Comparison of ENCODE assay signal across 8 cellular contexts in genomic region chr15:58933311-58934113, GRCh38. TPM values are rescaled to one million over a fixed set of nuclear protein-coding genes. Genes with fewer than 3 reads are reported as not detected.
DNase-seq lines count a peak whose midpoint lies in the region; ATAC-seq, FAIRE-seq and TF ChIP-seq lines count a peak whose summit lies in the region.

TSS of gene SLTM (minus strand) at chr15:58933679. CDS start at chr15:58933565, 114 bp downstream.

- H3K4me3 ChIP-seq in AG09309 (ENCODE audit: control insufficient read depth, low read depth, low read length) (peak within 1 kb of the TSS; percentile 69), bronchial epithelial cell (ENCODE audit: low read depth, low read length) (peak within 1 kb of the TSS; percentile 91), spleen (peak within 1 kb of the TSS; percentile 56 to 94 (median 70))

- TF ChIP-seq POLR2A in GM18951 (IDR thresholded peaks at IDR 0.05; ENCODE audit: extremely low read depth, insufficient read depth, insufficient read length) (peak; percentile 99), spleen (IDR thresholded peaks at IDR 0.05) (peak; percentile 42 to 93 (median 87))

- peaks cover 4% of the 10 kb centered on the region for H3K36me3 ChIP-seq in bronchial epithelial cell (ENCODE audit: control insufficient read depth, insufficient read depth, low read length)
- H3K36me3 ChIP-seq in spleen, result peaks cover 0 to 22% (median 12%) of the 10 kb centered on the region in 6 donors

- DNase-seq in AG09309 (ENCODE audit: low read depth) (peak; percentile 84), NCI-H226 (peak; percentile 94), WTC11 (ENCODE audit: low spot score) (peak; percentile 93), bronchial epithelial cell (ENCODE audit: low read depth) (peak; percentile 88), inferior parietal cortex (ENCODE audit: extremely low spot score) (peak; percentile 84), spleen (peak; percentile 98)

- POLR2A ChIA-PET in WTC11 (lab: Charles Lee), result no interaction called here

- H3K27ac ChIP-seq in spleen, result peak within 1 kb of the TSS; percentile 96 to 100 (median 100)

- H3K27me3 Mint-ChIP-seq in WTC11 (ENCODE audit: low read depth), result no peaks in the 10 kb centered on the region

- peak; percentile 91 for ATAC-seq in HG03175 (IDR thresholded peaks at IDR 0.05; ENCODE audit: unreplicated experiment)
- ATAC-seq in WTC11, result peak; percentile 95

- TF ChIP-seq CTCF in AG09309 (IDR thresholded peaks at IDR 0.05; ENCODE audit: control insufficient read depth, insufficient read depth, low read depth, low read length, missing control alignments), result no peak
- no peak for TF ChIP-seq CTCF in WTC11 (IDR thresholded peaks at IDR 0.05)
- peak; percentile 20 for TF ChIP-seq CTCF in bronchial epithelial cell (IDR thresholded peaks at IDR 0.05; ENCODE audit: insufficient read depth, low read length, severe bottlenecking)
- peak in 8 of 11 experiments; percentile 29 to 62 (median 48) for TF ChIP-seq CTCF in spleen (IDR thresholded peaks at IDR 0.05 in 8 of 11, conservative IDR thresholded peaks at IDR 0.05 in 3 of 11)

- CTCF ChIA-PET in WTC11 (lab: Charles Lee), result no interaction called here

- peaks cover 21% of the 10 kb centered on the region for H3K36me3 Mint-ChIP-seq in WTC11

- in situ Hi-C loops in GM18951 (cut with MboI; ENCODE audit: low sequenced_read_pairs, unreplicated experiment), result no loop called here

- H3K9me3 ChIP-seq in spleen, result no peaks in the 10 kb centered on the region

- no peaks in the 10 kb centered on the region for H3K9me3 Mint-ChIP-seq in WTC11

- H3K27me3 ChIP-seq in bronchial epithelial cell (ENCODE audit: control insufficient read depth, insufficient read depth, low read length) (no peaks in the 10 kb centered on the region), spleen (replicated peaks in 1 of 7) (no peaks in the 10 kb centered on the region)

- peak within 1 kb of the TSS; percentile 100 for H3K27ac Mint-ChIP-seq in WTC11

- H3K4me1 Mint-ChIP-seq in WTC11, result peaks cover 28% of the 10 kb centered on the region

- H3K4me1 ChIP-seq in spleen, result peaks cover 5 to 52% (median 36%) of the 10 kb centered on the region in 6 donors

- no peak for FAIRE-seq in bronchial epithelial cell (lab: Jason Lieb, UNC)

- H3K4me3 Mint-ChIP-seq in WTC11, result peak within 1 kb of the TSS; percentile 97

- WGBS in spleen, 5 donors, result 0 to 1% (median 0%) methylated on average over 21 to 98 of the region's 98 CpGs

- intact Hi-C loops in spleen (cut with DNase I; ENCODE audit: low total_unique reads), result loop anchor here (10.0 kb wide), 1 partner anchor 159 kb away; the partner anchor contains the start of gene MINDY2

TF ChIP-seq in WTC11, 78 proteins besides CTCF, POLR2A, EP300 and RAD21 (continues in another document):
- TF ChIP-seq MAX (CRISPR knock-in tag; IDR thresholded peaks at IDR 0.05), result peak; percentile 63
- peak; percentile 80; the same call in 1 of the 2 replicates for TF ChIP-seq NR3C1 (CRISPR knock-in tag; conservative IDR thresholded peaks at IDR 0.05; ENCODE audit: low read depth)
- no peak for TF ChIP-seq USF1 (CRISPR knock-in tag; IDR thresholded peaks at IDR 0.05)
- TF ChIP-seq FOXJ3 (CRISPR knock-in tag; IDR thresholded peaks at IDR 0.05; ENCODE audit: borderline replicate concordance), result no peak
- TF ChIP-seq, protein P1, sequence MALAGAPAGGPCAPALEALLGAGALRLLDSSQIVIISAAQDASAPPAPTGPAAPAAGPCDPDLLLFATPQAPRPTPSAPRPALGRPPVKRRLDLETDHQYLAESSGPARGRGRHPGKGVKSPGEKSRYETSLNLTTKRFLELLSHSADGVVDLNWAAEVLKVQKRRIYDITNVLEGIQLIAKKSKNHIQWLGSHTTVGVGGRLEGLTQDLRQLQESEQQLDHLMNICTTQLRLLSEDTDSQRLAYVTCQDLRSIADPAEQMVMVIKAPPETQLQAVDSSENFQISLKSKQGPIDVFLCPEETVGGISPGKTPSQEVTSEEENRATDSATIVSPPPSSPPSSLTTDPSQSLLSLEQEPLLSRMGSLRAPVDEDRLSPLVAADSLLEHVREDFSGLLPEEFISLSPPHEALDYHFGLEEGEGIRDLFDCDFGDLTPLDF (CRISPR knock-in tag; IDR thresholded peaks at IDR 0.05), result no peak
- TF ChIP-seq TCF7 (CRISPR knock-in tag; IDR thresholded peaks at IDR 0.05; ENCODE audit: low read depth), result no peak
- no peak for TF ChIP-seq SOX15 (CRISPR knock-in tag; IDR thresholded peaks at IDR 0.05)
- TF ChIP-seq ZNF317 (CRISPR knock-in tag; IDR thresholded peaks at IDR 0.05; ENCODE audit: borderline replicate concordance, low read depth), result no peak; the same call in 1 of the 2 replicates
- peak; percentile 77 for TF ChIP-seq FOXP4 (CRISPR knock-in tag; IDR thresholded peaks at IDR 0.05)
- peak; percentile 90 for TF ChIP-seq MYBL2 (CRISPR knock-in tag; IDR thresholded peaks at IDR 0.05)
- TF ChIP-seq E2F5 (CRISPR knock-in tag; IDR thresholded peaks at IDR 0.05), result 0 out of 2 replicates have a peak, but pooled peaks have one; percentile 36
- no peak for TF ChIP-seq ATF1 (CRISPR knock-in tag; IDR thresholded peaks at IDR 0.05)
- no peak for TF ChIP-seq ZNF219 (CRISPR knock-in tag; IDR thresholded peaks at IDR 0.05; ENCODE audit: borderline replicate concordance)
- no peak for TF ChIP-seq ZNF121 (CRISPR knock-in tag; IDR thresholded peaks at IDR 0.05)
- no peak for TF ChIP-seq GRHL2 (CRISPR knock-in tag; IDR thresholded peaks at IDR 0.05; ENCODE audit: insufficient replicate concordance, severe bottlenecking)
- no peak for TF ChIP-seq CREB1 (CRISPR knock-in tag; IDR thresholded peaks at IDR 0.05)
- TF ChIP-seq, protein P2, sequence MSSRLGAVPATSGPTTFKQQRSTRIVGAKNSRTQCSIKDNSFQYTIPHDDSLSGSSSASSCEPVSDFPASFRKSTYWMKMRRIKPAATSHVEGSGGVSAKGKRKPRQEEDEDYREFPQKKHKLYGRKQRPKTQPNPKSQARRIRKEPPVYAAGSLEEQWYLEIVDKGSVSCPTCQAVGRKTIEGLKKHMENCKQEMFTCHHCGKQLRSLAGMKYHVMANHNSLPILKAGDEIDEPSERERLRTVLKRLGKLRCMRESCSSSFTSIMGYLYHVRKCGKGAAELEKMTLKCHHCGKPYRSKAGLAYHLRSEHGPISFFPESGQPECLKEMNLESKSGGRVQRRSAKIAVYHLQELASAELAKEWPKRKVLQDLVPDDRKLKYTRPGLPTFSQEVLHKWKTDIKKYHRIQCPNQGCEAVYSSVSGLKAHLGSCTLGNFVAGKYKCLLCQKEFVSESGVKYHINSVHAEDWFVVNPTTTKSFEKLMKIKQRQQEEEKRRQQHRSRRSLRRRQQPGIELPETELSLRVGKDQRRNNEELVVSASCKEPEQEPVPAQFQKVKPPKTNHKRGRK (CRISPR knock-in tag; IDR thresholded peaks at IDR 0.05; ENCODE audit: borderline replicate concordance), result no peak
- no peak for TF ChIP-seq ZNF671 (CRISPR knock-in tag; IDR thresholded peaks at IDR 0.05)
- TF ChIP-seq E2F4 (CRISPR knock-in tag; IDR thresholded peaks at IDR 0.05; ENCODE audit: borderline replicate concordance, low read depth), result peak; percentile 68; the same call in 1 of the 2 replicates

RNA-seq across cellular contexts. Expression of gene SLTM, which starts in this region (rescaled TPM):
- 106 to 126 TPM (median 107 TPM) in 3 replicates for total RNA-seq in WTC11 (2021)
- 102 and 156 TPM in 2 replicates for total RNA-seq in bronchial epithelial cell
- total RNA-seq in spleen, result 100 to 1,000 TPM in 6 of 7 donors, 10 to 100 TPM in 1; 95.4 to 176 (median 119) TPM
- 10 to 100 TPM; 43.7 to 70.0 (median 61.6) TPM for polyA plus RNA-seq in spleen

Comparison
In these comparisons a context has a peak if more than half of its experiments do, and no peak if none do; other contexts are left out.
1. Peak in every context shown above with its lines: DNase-seq, ATAC-seq, H3K4me3 ChIP-seq and H3K27ac ChIP-seq.
2. CTCF ChIP-seq: peak in bronchial epithelial cell (single experiment) and spleen (8 of 11); none in AG09309 (single experiment) and WTC11 (single experiment).